16 cellular contexts compared by ENCODE assay signal in genomic region chr6:89509719-89510339, GRCh38.
DNase-seq lines count a peak whose midpoint lies in the region; ATAC-seq and TF ChIP-seq lines count a peak whose summit lies in the region.
"Had no signal": no experiment of that assay in that cellular context is flagged by ENCODE, and none has a peak within 500 bp of the region (broad histone marks: within the 10 kb centered on the region; RNA-seq: fewer than 3 reads in every experiment).

No MANE protein-coding gene starts in this region.

- TF ChIP-seq CTCF in 22Rv1 (IDR thresholded peaks at IDR 0.05), result no peak; the same call in 1 of the 2 replicates
- TF ChIP-seq CTCF in GM13977 (IDR thresholded peaks at IDR 0.05; ENCODE audit: extremely low read depth, insufficient read depth, missing control alignments), result no peak

- no peak for ATAC-seq in activated CD4-positive, CD25-positive, alpha-beta regulatory T cell treated with anti-CD3 and anti-CD28 coated beads, Interleukin-2, amount 50 U/mL, for 24 hours
- ATAC-seq: activated CD8-positive, alpha-beta T cell treated with anti-CD3 and anti-CD28 coated beads, Interleukin-2, amount 10 ng/mL, durations not matched to agents 7 days and 5 days; T-helper 17 cell had no signal

- in situ Hi-C loops in GM13977 (cut with MboI; ENCODE audit: low pct_unique_long_range_greater_than_20kb, low sequenced_read_pairs, unreplicated experiment), result no loop called here

- DNase-seq in DMS79 treated with DMSO at 0.1 percent for 48 hours (lab: John Stamatoyannopoulos, UW), result peak; percentile 62
- peak; percentile 53 for DNase-seq in NCI-H345 treated with DMSO at 0.1 percent for 48 hours (lab: John Stamatoyannopoulos, UW; ENCODE audit: unreplicated experiment)
- DNase-seq in astrocyte of the hippocampus (ENCODE audit: low read depth, low spot score), result peak; percentile 19
- DNase-seq in stimulated activated CD4-positive, alpha-beta T cell treated with anti-CD3 and anti-CD28 coated beads, Interleukin-4, amount 100 ng/mL, for 4 hours, result no peak
- no peak for DNase-seq in activated effector memory CD4-positive, alpha-beta T cell treated with anti-CD3 and anti-CD28 coated beads, Interleukin-2, amount 50 U/mL, for 16 hours
- DNase-seq in GM13977 (ENCODE audit: low spot score), result no peak
- DNase-seq: activated CD8-positive, alpha-beta T cell treated with anti-CD3 and anti-CD28 coated beads, Interleukin-2, amount 10 ng/mL, durations not matched to agents 7 days and 5 days; activated naive CD4-positive, alpha-beta T cell; cortex of kidney; GF-D8; stimulated activated CD4-positive, alpha-beta T cell treated with anti-CD3 and anti-CD28 coated beads, Interleukin-4, amount 100 ng/mL, for 1 hour; T-helper 17 cell had no signal

- H3K27ac ChIP-seq in 22Rv1, result peak overlapping the region; percentile 68
- H3K27ac ChIP-seq: BLaER1, prostate gland had no signal

Comparison
In these comparisons a context has a peak if more than half of its experiments do, and no peak if none do; other contexts are left out.
1. DNase-seq: peak in DMS79 treated with DMSO at 0.1 percent for 48 hours (single experiment), NCI-H345 treated with DMSO at 0.1 percent for 48 hours (single experiment) and astrocyte of the hippocampus (single experiment); none in stimulated activated CD4-positive, alpha-beta T cell treated with anti-CD3 and anti-CD28 coated beads, Interleukin-4, amount 100 ng/mL, for 4 hours (0 of 2), activated effector memory CD4-positive, alpha-beta T cell treated with anti-CD3 and anti-CD28 coated beads, Interleukin-2, amount 50 U/mL, for 16 hours (single experiment) and GM13977 (single experiment).